ENCODE assay signal across 1 cellular context in the genomic region with DNA sequence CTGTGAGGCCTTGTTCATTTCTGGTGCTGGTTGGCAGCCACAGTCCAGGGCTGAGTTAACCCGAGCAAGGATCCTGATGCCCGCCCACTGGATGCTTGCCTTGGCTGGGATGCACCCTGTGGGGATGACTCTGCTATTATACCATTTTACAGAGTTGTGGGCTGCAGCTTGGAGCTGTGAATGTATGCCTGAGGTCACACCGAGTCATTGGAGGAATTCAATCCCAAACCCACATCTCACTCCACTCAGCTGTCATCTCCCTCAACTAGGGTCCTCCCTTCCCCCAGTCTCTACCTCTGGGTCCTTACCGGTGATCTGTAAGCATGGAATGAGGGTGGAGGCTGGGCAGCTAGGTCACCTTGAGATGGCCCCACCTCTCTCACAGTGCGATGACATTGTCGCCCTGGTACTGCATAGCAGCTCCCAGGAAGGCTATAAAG.
TF ChIP-seq lines count a peak whose summit lies in the region.

No MANE protein-coding gene starts in this region.

TF ChIP-seq in WTC11, 78 proteins besides CTCF, POLR2A, EP300 and RAD21 (continued from another document):
- TF ChIP-seq, protein P1, sequence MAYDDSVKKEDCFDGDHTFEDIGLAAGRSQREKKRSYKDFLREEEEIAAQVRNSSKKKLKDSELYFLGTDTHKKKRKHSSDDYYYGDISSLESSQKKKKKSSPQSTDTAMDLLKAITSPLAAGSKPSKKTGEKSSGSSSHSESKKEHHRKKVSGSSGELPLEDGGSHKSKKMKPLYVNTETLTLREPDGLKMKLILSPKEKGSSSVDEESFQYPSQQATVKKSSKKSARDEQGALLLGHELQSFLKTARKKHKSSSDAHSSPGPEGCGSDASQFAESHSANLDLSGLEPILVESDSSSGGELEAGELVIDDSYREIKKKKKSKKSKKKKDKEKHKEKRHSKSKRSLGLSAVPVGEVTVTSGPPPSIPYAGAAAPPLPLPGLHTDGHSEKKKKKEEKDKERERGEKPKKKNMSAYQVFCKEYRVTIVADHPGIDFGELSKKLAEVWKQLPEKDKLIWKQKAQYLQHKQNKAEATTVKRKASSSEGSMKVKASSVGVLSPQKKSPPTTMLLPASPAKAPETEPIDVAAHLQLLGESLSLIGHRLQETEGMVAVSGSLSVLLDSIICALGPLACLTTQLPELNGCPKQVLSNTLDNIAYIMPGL (CRISPR knock-in tag; IDR thresholded peaks at IDR 0.05): no peak
- TF ChIP-seq RELA (CRISPR knock-in tag; IDR thresholded peaks at IDR 0.05; ENCODE audit: borderline replicate concordance) (no peak), MXD4 (CRISPR knock-in tag; IDR thresholded peaks at IDR 0.05; ENCODE audit: borderline replicate concordance) (no peak), NR2C2 (CRISPR knock-in tag; IDR thresholded peaks at IDR 0.05) (no peak), TP53 (CRISPR knock-in tag; IDR thresholded peaks at IDR 0.05) (no peak), CREB1 (CRISPR knock-in tag; IDR thresholded peaks at IDR 0.05) (no peak), JAZF1 (CRISPR knock-in tag; IDR thresholded peaks at IDR 0.05) (no peak), ZBTB21 (CRISPR knock-in tag; IDR thresholded peaks at IDR 0.05; ENCODE audit: borderline replicate concordance) (no peak), ZNF671 (CRISPR knock-in tag; IDR thresholded peaks at IDR 0.05) (no peak), SMAD3 (CRISPR knock-in tag; IDR thresholded peaks at IDR 0.05; ENCODE audit: borderline replicate concordance) (no peak), ZBTB43 (CRISPR knock-in tag; IDR thresholded peaks at IDR 0.05) (no peak), ZNF416 (CRISPR knock-in tag; IDR thresholded peaks at IDR 0.05) (no peak), FOXJ3 (CRISPR knock-in tag; IDR thresholded peaks at IDR 0.05; ENCODE audit: borderline replicate concordance) (no peak), ESRRA (CRISPR knock-in tag; IDR thresholded peaks at IDR 0.05; ENCODE audit: borderline replicate concordance) (no peak), SMAD4 (CRISPR knock-in tag; IDR thresholded peaks at IDR 0.05) (no peak)
- TF ChIP-seq, protein P2, sequence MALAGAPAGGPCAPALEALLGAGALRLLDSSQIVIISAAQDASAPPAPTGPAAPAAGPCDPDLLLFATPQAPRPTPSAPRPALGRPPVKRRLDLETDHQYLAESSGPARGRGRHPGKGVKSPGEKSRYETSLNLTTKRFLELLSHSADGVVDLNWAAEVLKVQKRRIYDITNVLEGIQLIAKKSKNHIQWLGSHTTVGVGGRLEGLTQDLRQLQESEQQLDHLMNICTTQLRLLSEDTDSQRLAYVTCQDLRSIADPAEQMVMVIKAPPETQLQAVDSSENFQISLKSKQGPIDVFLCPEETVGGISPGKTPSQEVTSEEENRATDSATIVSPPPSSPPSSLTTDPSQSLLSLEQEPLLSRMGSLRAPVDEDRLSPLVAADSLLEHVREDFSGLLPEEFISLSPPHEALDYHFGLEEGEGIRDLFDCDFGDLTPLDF (CRISPR knock-in tag; IDR thresholded peaks at IDR 0.05): no peak
- TF ChIP-seq, protein P3, sequence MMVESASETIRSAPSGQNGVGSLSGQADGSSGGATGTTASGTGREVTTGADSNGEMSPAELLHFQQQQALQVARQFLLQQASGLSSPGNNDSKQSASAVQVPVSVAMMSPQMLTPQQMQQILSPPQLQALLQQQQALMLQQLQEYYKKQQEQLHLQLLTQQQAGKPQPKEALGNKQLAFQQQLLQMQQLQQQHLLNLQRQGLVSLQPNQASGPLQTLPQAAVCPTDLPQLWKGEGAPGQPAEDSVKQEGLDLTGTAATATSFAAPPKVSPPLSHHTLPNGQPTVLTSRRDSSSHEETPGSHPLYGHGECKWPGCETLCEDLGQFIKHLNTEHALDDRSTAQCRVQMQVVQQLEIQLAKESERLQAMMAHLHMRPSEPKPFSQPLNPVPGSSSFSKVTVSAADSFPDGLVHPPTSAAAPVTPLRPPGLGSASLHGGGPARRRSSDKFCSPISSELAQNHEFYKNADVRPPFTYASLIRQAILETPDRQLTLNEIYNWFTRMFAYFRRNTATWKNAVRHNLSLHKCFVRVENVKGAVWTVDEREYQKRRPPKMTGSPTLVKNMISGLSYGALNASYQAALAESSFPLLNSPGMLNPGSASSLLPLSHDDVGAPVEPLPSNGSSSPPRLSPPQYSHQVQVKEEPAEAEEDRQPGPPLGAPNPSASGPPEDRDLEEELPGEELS (CRISPR knock-in tag; IDR thresholded peaks at IDR 0.05): no peak
